11 cellular contexts compared by ENCODE assay signal in the genomic region with DNA sequence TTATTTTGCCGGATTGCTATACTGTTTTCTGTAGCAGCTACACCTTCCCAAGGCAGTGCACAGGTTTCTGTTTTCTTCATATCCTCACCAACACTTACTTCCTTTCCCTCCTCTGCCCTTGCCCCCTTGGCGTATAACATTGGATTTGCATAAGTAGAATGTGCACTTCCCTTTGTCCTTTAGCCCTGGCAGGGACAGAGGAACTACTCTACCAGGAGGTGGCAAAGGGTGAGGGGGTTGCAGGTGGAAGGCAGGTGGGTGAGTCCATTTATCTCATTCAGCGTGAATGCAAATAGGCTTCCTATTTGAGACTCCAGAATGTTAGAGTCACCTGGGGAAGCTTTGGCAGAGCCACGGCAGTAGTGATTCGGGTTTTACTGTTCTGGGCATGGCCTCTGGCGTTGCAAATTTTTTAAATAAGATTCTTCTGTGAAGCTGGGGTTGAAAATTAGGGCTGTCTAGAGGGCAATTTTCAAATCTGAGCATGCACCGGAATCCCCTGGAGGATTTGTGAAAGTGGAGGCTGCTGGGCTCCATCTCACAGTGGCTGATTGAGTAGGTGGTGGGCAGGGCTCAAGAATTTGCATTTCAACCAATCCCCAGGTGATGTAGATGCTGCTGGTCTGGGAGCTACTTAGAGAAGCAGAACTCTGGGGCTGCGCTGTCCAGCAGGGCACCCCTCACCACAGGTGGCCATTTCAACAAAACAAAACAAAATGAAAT.
DNase-seq lines count a peak whose midpoint lies in the region; ATAC-seq, FAIRE-seq and TF ChIP-seq lines count a peak whose summit lies in the region.
"Had no signal": no experiment of that assay in that cellular context is flagged by ENCODE, and none has a peak within 500 bp of the region (broad histone marks: within the 10 kb centered on the region; RNA-seq: fewer than 3 reads in every experiment).

No MANE protein-coding gene starts in this region.

- H3K36me3 Mint-ChIP-seq in activated CD4-positive, alpha-beta memory T cell treated with anti-CD3 and anti-CD28 coated beads, Interleukin-2, amount 10 ng/mL, durations not matched to agents 7 days and 5 days (ENCODE audit: low read depth): peaks cover 5% of the 10 kb centered on the region

- H3K9me3 ChIP-seq in DOHH2 (ENCODE audit: control insufficient read depth, insufficient read depth, low read length) (no peaks in the 10 kb centered on the region), prostate gland (no peaks in the 10 kb centered on the region)

- H3K4me1 ChIP-seq in DOHH2 (ENCODE audit: control insufficient read depth, low read length) (peaks cover 89% of the 10 kb centered on the region), prostate gland (replicated peaks) (no peaks in the 10 kb centered on the region)

- TF ChIP-seq CTCF in DOHH2 (IDR thresholded peaks at IDR 0.05; ENCODE audit: low read depth, low read length, poor library complexity, severe bottlenecking) (no peak), prostate gland (IDR thresholded peaks at IDR 0.05) (no peak)

- TF ChIP-seq POLR2A in prostate gland (IDR thresholded peaks at IDR 0.05): no peak

- WGBS in prostate gland: 55% methylated on average over 8 of the region's 8 CpGs

- peak; percentile 79 for ATAC-seq in GM19395 (IDR thresholded peaks at IDR 0.05; ENCODE audit: unreplicated experiment)
- peak; percentile 76 for ATAC-seq in HG02943 (IDR thresholded peaks at IDR 0.05; ENCODE audit: low read depth, unreplicated experiment)
- ATAC-seq in Right ventricle myocardium inferior: no peak

- H3K4me1 Mint-ChIP-seq in activated CD4-positive, alpha-beta memory T cell treated with anti-CD3 and anti-CD28 coated beads, Interleukin-2, amount 10 ng/mL, durations not matched to agents 7 days and 5 days: peaks cover 18% of the 10 kb centered on the region

- intact Hi-C loops in Right ventricle myocardium inferior (cut with DNase I) (loop anchor here (10.0 kb wide), 1 partner anchor 89 kb away; a partner anchor contains a TSS), prostate gland (cut with DNase I) (no loop called here)

- H3K27ac ChIP-seq in DOHH2 (ENCODE audit: low read depth, low read length): peak overlapping the region; percentile 90
- H3K27ac ChIP-seq in prostate gland: no peak overlapping the region
- H3K27ac ChIP-seq: cardiac muscle cell had no signal

- H3K9me2 ChIP-seq in DOHH2 (replicated peaks; ENCODE audit: control insufficient read depth, low read length): no peaks in the 10 kb centered on the region

- FAIRE-seq in urothelium cell line (lab: Jason Lieb, UNC): no peak

- H3K27ac Mint-ChIP-seq in activated CD4-positive, alpha-beta memory T cell treated with anti-CD3 and anti-CD28 coated beads, Interleukin-2, amount 10 ng/mL, durations not matched to agents 7 days and 5 days: no peak overlapping the region
- H3K27ac Mint-ChIP-seq: HFFc6 had no signal

- H3K27me3 ChIP-seq in DOHH2 (ENCODE audit: control insufficient read depth, low read length) (no peaks in the 10 kb centered on the region), prostate gland (replicated peaks; ENCODE audit: insufficient read depth) (no peaks in the 10 kb centered on the region)
- H3K27me3 ChIP-seq: cardiac muscle cell had no signal

- H3K36me3 ChIP-seq in DOHH2 (ENCODE audit: control insufficient read depth, low read length) (peaks cover 80% of the 10 kb centered on the region), prostate gland (no peaks in the 10 kb centered on the region)
- H3K36me3 ChIP-seq: cardiac muscle cell had no signal

- no peaks in the 10 kb centered on the region for H3K9me3 Mint-ChIP-seq in activated CD4-positive, alpha-beta memory T cell treated with anti-CD3 and anti-CD28 coated beads, Interleukin-2, amount 10 ng/mL, durations not matched to agents 7 days and 5 days
- H3K9me3 Mint-ChIP-seq: HFFc6 had no signal

- peak overlapping the region; percentile 76 for H3K4me2 ChIP-seq in DOHH2 (ENCODE audit: low read length)

- DNase-seq in NCI-H526 (lab: John Stamatoyannopoulos, UW): peak; percentile 88
- no peak for DNase-seq in activated CD4-positive, alpha-beta memory T cell treated with anti-CD3 and anti-CD28 coated beads, Interleukin-2, amount 10 ng/mL, durations not matched to agents 7 days and 5 days
- no peak for DNase-seq in Right ventricle myocardium inferior (ENCODE audit: missing footprints)
- no peak for DNase-seq in urothelium cell line (ENCODE audit: low spot score)
- no peak for DNase-seq in prostate gland (ENCODE audit: low spot score)
- DNase-seq: activated CD4-positive, alpha-beta T cell treated with anti-CD3 and anti-CD28 coated beads, Interleukin-2, amount 50 U/mL, for 48 hours; HFFc6 had no signal

- POLR2A ChIA-PET in activated CD4-positive, alpha-beta memory T cell treated with anti-CD3 and anti-CD28 coated beads, Interleukin-2, amount 10 ng/mL, durations not matched to agents 7 days and 5 days (lab: Charles Lee): no interaction called here

- H4K20me1 ChIP-seq in DOHH2 (ENCODE audit: control insufficient read depth, insufficient read depth, low read depth, low read length): no peaks in the 10 kb centered on the region

- CTCF ChIA-PET in activated CD4-positive, alpha-beta memory T cell treated with anti-CD3 and anti-CD28 coated beads, Interleukin-2, amount 10 ng/mL, durations not matched to agents 7 days and 5 days (lab: Charles Lee): interaction anchor here (1.7 kb wide), 1 partner anchor 10 kb away, joined by 5 read pairs; no protein-coding TSS in a partner anchor

- no peak overlapping the region for H3K4me3 Mint-ChIP-seq in activated CD4-positive, alpha-beta memory T cell treated with anti-CD3 and anti-CD28 coated beads, Interleukin-2, amount 10 ng/mL, durations not matched to agents 7 days and 5 days
- H3K4me3 Mint-ChIP-seq: HFFc6 had no signal

- peaks cover 28% of the 10 kb centered on the region for H3F3A ChIP-seq in DOHH2 (ENCODE audit: control insufficient read depth, insufficient read depth)

- H3K4me3 ChIP-seq in DOHH2 (ENCODE audit: low read length): peak overlapping the region; percentile 63
- H3K4me3 ChIP-seq in prostate gland: no peak overlapping the region
- H3K4me3 ChIP-seq: cardiac muscle cell had no signal

- no peaks in the 10 kb centered on the region for H3K27me3 Mint-ChIP-seq in activated CD4-positive, alpha-beta memory T cell treated with anti-CD3 and anti-CD28 coated beads, Interleukin-2, amount 10 ng/mL, durations not matched to agents 7 days and 5 days

- peaks cover 61% of the 10 kb centered on the region for H3K79me2 ChIP-seq in DOHH2 (ENCODE audit: control insufficient read depth, low read length)

Comparison
In these comparisons a context has a peak if more than half of its experiments do, and no peak if none do; other contexts are left out.
1. DNase-seq: peak in NCI-H526 (2 of 2); none in activated CD4-positive, alpha-beta memory T cell treated with anti-CD3 and anti-CD28 coated beads, Interleukin-2, amount 10 ng/mL, durations not matched to agents 7 days and 5 days (single experiment), Right ventricle myocardium inferior (single experiment), urothelium cell line (single experiment) and prostate gland (single experiment).